ENCODE assay signal across 15 cellular contexts in the genomic region with DNA sequence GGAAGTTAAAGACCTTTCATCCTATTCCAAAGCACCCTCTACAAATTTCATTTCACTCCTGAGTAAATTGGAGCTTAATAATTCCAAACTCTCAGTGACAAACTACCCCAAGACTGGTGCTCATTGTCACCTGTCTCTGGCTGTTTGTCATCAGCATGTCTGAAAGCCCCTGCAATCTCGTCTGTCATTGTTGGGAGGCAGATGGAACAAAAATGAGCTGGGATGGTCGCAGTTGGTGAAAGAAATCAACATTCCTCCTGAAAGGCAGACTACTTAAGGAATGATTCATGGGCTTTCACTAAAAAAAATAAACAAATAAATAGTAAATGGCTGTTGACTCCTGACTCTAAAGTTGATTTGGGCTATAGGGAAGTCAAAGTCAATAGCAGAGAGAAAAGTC.
DNase-seq lines count a peak whose midpoint lies in the region.
"Had no signal": no experiment of that assay in that cellular context is flagged by ENCODE, and none has a peak within 500 bp of the region (broad histone marks: within the 10 kb centered on the region; RNA-seq: fewer than 3 reads in every experiment).

No MANE protein-coding gene starts in this region.

- peaks cover 3% of the 10 kb centered on the region for H3K4me1 ChIP-seq in neuron (ENCODE audit: insufficient read depth, low read length)
- H3K4me1 ChIP-seq: A549 had no signal

- H3K36me3 ChIP-seq in neuron (ENCODE audit: insufficient read depth, low read length): no peaks in the 10 kb centered on the region

- DNase-seq in DMS79 treated with DMSO at 0.1 percent for 48 hours (lab: John Stamatoyannopoulos, UW) (peak; percentile 70), NCI-H1930 (lab: John Stamatoyannopoulos, UW) (peak; percentile 84 to 88), T1000 (lab: John Stamatoyannopoulos, UW) (peak; percentile 1), HuH-7.5 (ENCODE audit: low spot score) (no peak), NCI-H1105 treated with DMSO at 0.1 percent for 48 hours (lab: John Stamatoyannopoulos, UW) (no peak), Ammon's horn (ENCODE audit: low spot score) (no peak), NCI-H1694 (lab: John Stamatoyannopoulos, UW) (no peak)
- DNase-seq: Caco-2, DND-41, GDM1, NCI-H2227 treated with DMSO at 0.1 percent for 48 hours, NCI-H69, Right ventricle myocardium superior had no signal

- no peaks in the 10 kb centered on the region for H3K9me3 ChIP-seq in neuron (ENCODE audit: low read length)
- H3K9me3 ChIP-seq: A549 had no signal

- H3K27me3 ChIP-seq in neuron (ENCODE audit: insufficient read depth, low read length): no peaks in the 10 kb centered on the region

- H2AFZ ChIP-seq in neuron (ENCODE audit: low read depth, low read length): peak overlapping the region; percentile 54

- H3K4me3 ChIP-seq in neuron (ENCODE audit: low read length): no peak overlapping the region
- H3K4me3 ChIP-seq: A549 had no signal

Comparison
In these comparisons a context has a peak if more than half of its experiments do, and no peak if none do; other contexts are left out.
1. DNase-seq: peak in DMS79 treated with DMSO at 0.1 percent for 48 hours (single experiment), NCI-H1930 (2 of 2) and T1000 (single experiment); none in HuH-7.5 (single experiment), NCI-H1105 treated with DMSO at 0.1 percent for 48 hours (single experiment), Ammon's horn (single experiment) and NCI-H1694 (single experiment).